In genomic region chr9:127970401-127971313, GRCh38 we compare ENCODE assay signal across 8 cellular contexts. TPM values are rescaled to one million over a fixed set of nuclear protein-coding genes. Genes with fewer than 3 reads are reported as not detected.
DNase-seq lines count a peak whose midpoint lies in the region; ATAC-seq lines count a peak whose summit lies in the region.

No MANE protein-coding gene starts in this region.

- H2BK120ac ChIP-seq in mesenchymal stem cell (ENCODE audit: low read depth, low read length) = peak overlapping the region; percentile 20

- no peak overlapping the region for H3K4me3 ChIP-seq in mesenchymal stem cell (ENCODE audit: insufficient read depth in 1 of 2, low read depth in 1 of 2, low read length in 2 of 2)
- no peak overlapping the region for H3K4me3 ChIP-seq in urinary bladder (ENCODE audit: low read depth, low read length)

- H3K4me3 Mint-ChIP-seq in activated T-helper 2 cell treated with anti-CD3 and anti-CD28 coated beads, Interferon-gamma antibody, Interleukin-2, Interleukin-4, amounts not matched to agents 10 μg/mL and 5 μg/mL and 100 μg/mL, durations not matched to agents 14 hours and 24 hours and 36 hours (ENCODE audit: low read depth) = peak overlapping the region; percentile 71

- H2BK5ac ChIP-seq in mesenchymal stem cell (ENCODE audit: low read depth, low read length, poor library complexity, severe bottlenecking) = no peak overlapping the region

- H3K9me3 Mint-ChIP-seq in activated T-helper 2 cell treated with anti-CD3 and anti-CD28 coated beads, Interferon-gamma antibody, Interleukin-2, Interleukin-4, amounts not matched to agents 10 μg/mL and 5 μg/mL and 100 μg/mL, durations not matched to agents 14 hours and 24 hours and 36 hours = no peaks in the 10 kb centered on the region

- no peak overlapping the region for H4K8ac ChIP-seq in mesenchymal stem cell (ENCODE audit: low read length)

- H3K27ac Mint-ChIP-seq in activated T-helper 2 cell treated with anti-CD3 and anti-CD28 coated beads, Interferon-gamma antibody, Interleukin-2, Interleukin-4, amounts not matched to agents 10 μg/mL and 5 μg/mL and 100 μg/mL, durations not matched to agents 14 hours and 24 hours and 36 hours = peak overlapping the region; percentile 91

- no peak overlapping the region for H3K4me2 ChIP-seq in mesenchymal stem cell (ENCODE audit: low read length, poor library complexity, severe bottlenecking)

- intact Hi-C loops in activated T-helper 2 cell treated with anti-CD3 and anti-CD28 coated beads, Interferon-gamma antibody, Interleukin-2, Interleukin-4, amounts not matched to agents 10 μg/mL and 5 μg/mL and 100 μg/mL, durations not matched to agents 14 hours and 24 hours and 36 hours (cut with micrococcal nuclease) = loop anchor here (1.0 to 2.0 kb wide), 5 partner anchors 8 to 61 kb away; no protein-coding TSS in a partner anchor

- H2BK12ac ChIP-seq in mesenchymal stem cell (ENCODE audit: low read length in 2 of 2) = peak overlapping the region; percentile 20 to 70

- H3K27me3 ChIP-seq in mesenchymal stem cell (ENCODE audit: control insufficient read depth in 1 of 2, insufficient read depth in 1 of 2, low read length in 2 of 2) = no peaks in the 10 kb centered on the region

- peaks cover 54% of the 10 kb centered on the region for H3K79me1 ChIP-seq in mesenchymal stem cell (replicated peaks; ENCODE audit: low read length, poor library complexity, severe bottlenecking)

- H3K18ac ChIP-seq in mesenchymal stem cell (ENCODE audit: low read depth in 1 of 2, low read length in 2 of 2) = peak overlapping the region; percentile 16 to 76

- WGBS in mesenchymal stem cell = 68% methylated on average over 16 of the region's 16 CpGs
- 48% methylated on average over 16 of the region's 16 CpGs for WGBS in urinary bladder

- H2BK15ac ChIP-seq in mesenchymal stem cell (ENCODE audit: low read depth, poor library complexity, severe bottlenecking) = no peak overlapping the region

- H3K9me3 ChIP-seq in mesenchymal stem cell (ENCODE audit: control insufficient read depth, low read length) = no peaks in the 10 kb centered on the region

- H4K91ac ChIP-seq in mesenchymal stem cell (ENCODE audit: low read length) = peak overlapping the region; percentile 55

- no peak overlapping the region for H3K9ac ChIP-seq in mesenchymal stem cell (ENCODE audit: low read length)

- H3K4me1 Mint-ChIP-seq in activated T-helper 2 cell treated with anti-CD3 and anti-CD28 coated beads, Interferon-gamma antibody, Interleukin-2, Interleukin-4, amounts not matched to agents 10 μg/mL and 5 μg/mL and 100 μg/mL, durations not matched to agents 14 hours and 24 hours and 36 hours (ENCODE audit: low read depth) = peaks cover 83% of the 10 kb centered on the region

- no peak overlapping the region for H3K27ac ChIP-seq in mesenchymal stem cell (ENCODE audit: low read length, poor library complexity, severe bottlenecking)
- peak overlapping the region; percentile 68 for H3K27ac ChIP-seq in urinary bladder (ENCODE audit: low read depth)

- no peaks in the 10 kb centered on the region for H3K36me3 ChIP-seq in mesenchymal stem cell (ENCODE audit: control insufficient read depth in 1 of 2, insufficient read depth in 2 of 2, low read depth in 1 of 2, low read length in 2 of 2)
- no peaks in the 10 kb centered on the region for H3K36me3 ChIP-seq in urinary bladder (ENCODE audit: insufficient read depth)

- H3K4me1 ChIP-seq in mesenchymal stem cell (ENCODE audit: control insufficient read depth, insufficient read depth, low read depth, low read length) (peaks cover 79% of the 10 kb centered on the region), urinary bladder (ENCODE audit: insufficient read depth) (no peaks in the 10 kb centered on the region)

- no peaks in the 10 kb centered on the region for H3K27me3 Mint-ChIP-seq in activated T-helper 2 cell treated with anti-CD3 and anti-CD28 coated beads, Interferon-gamma antibody, Interleukin-2, Interleukin-4, amounts not matched to agents 10 μg/mL and 5 μg/mL and 100 μg/mL, durations not matched to agents 14 hours and 24 hours and 36 hours (ENCODE audit: low read depth)

- H2AK5ac ChIP-seq in mesenchymal stem cell (ENCODE audit: low read length, severe bottlenecking) = peak overlapping the region; percentile 37

- H3K14ac ChIP-seq in mesenchymal stem cell (ENCODE audit: low read length in 2 of 2) = peak overlapping the region in 1 of 2 experiments; percentile 85

- H2AFZ ChIP-seq in mesenchymal stem cell (ENCODE audit: low read depth, low read length) = no peak overlapping the region

- H3K4ac ChIP-seq in mesenchymal stem cell (ENCODE audit: low read depth in 1 of 2, low read length in 2 of 2) = peak overlapping the region; percentile 3 to 62

- peak overlapping the region in 1 of 2 experiments; percentile 36 for H3K23ac ChIP-seq in mesenchymal stem cell (ENCODE audit: low read length in 2 of 2)

- peak; percentile 53 for ATAC-seq in HG03060 (IDR thresholded peaks at IDR 0.05; ENCODE audit: low read depth, unreplicated experiment)

- H3K36me3 Mint-ChIP-seq in activated T-helper 2 cell treated with anti-CD3 and anti-CD28 coated beads, Interferon-gamma antibody, Interleukin-2, Interleukin-4, amounts not matched to agents 10 μg/mL and 5 μg/mL and 100 μg/mL, durations not matched to agents 14 hours and 24 hours and 36 hours (ENCODE audit: low read depth) = peaks cover 27% of the 10 kb centered on the region

- peak; percentile 32 for DNase-seq in NK-92 treated with Interleukin-12 subunit alpha and Interleukin-12 subunit beta, amount 100 ng/mL, for 24 hours (lab: John Stamatoyannopoulos, UW)
- DNase-seq in NK-92 (lab: John Stamatoyannopoulos, UW; ENCODE audit: unreplicated experiment) (no peak), NCI-H69 (lab: John Stamatoyannopoulos, UW) (peak; percentile 98), mesenchymal stem cell (no peak), C1 segment of cervical spinal cord (lab: John Stamatoyannopoulos, UW) (no peak)
- DNase-seq in activated T-helper 2 cell treated with anti-CD3 and anti-CD28 coated beads, Interferon-gamma antibody, Interleukin-2, Interleukin-4, amounts not matched to agents 10 μg/mL and 5 μg/mL and 100 μg/mL, durations not matched to agents 14 hours and 24 hours and 36 hours (ENCODE audit: low spot score) = peak; percentile 73

RNA-seq across cellular contexts. Expression of gene EEIG1, which starts 10.1 kb away (rescaled TPM):
- 43.8 and 53.3 TPM in 2 replicates for total RNA-seq in activated T-helper 2 cell treated with anti-CD3 and anti-CD28 coated beads, Interferon-gamma antibody, Interleukin-2, Interleukin-4, amounts not matched to agents 10 μg/mL and 5 μg/mL and 100 μg/mL, durations not matched to agents 14 hours and 24 hours and 36 hours
- 44.3 TPM for polyA plus RNA-seq in mesenchymal stem cell (2013, experiment 1 of 2)
- polyA plus RNA-seq in mesenchymal stem cell (2013, experiment 2 of 2) = 42.9 TPM
- total RNA-seq in urinary bladder = 30.4 TPM
- polyA plus RNA-seq in urinary bladder = 67.1 TPM

RNA-seq across cellular contexts. Expression of gene DPM2, which starts 33.0 kb away (rescaled TPM):
- 55.7 and 57.4 TPM in 2 replicates for total RNA-seq in activated T-helper 2 cell treated with anti-CD3 and anti-CD28 coated beads, Interferon-gamma antibody, Interleukin-2, Interleukin-4, amounts not matched to agents 10 μg/mL and 5 μg/mL and 100 μg/mL, durations not matched to agents 14 hours and 24 hours and 36 hours
- polyA plus RNA-seq in mesenchymal stem cell (2013, experiment 1 of 2) = 29.7 TPM
- 30.1 TPM for polyA plus RNA-seq in mesenchymal stem cell (2013, experiment 2 of 2)
- total RNA-seq in urinary bladder = 7.5 TPM
- polyA plus RNA-seq in urinary bladder = 32.1 TPM

RNA-seq across cellular contexts. Expression of gene PIP5KL1, which starts 40.1 kb away (rescaled TPM):
- total RNA-seq in activated T-helper 2 cell treated with anti-CD3 and anti-CD28 coated beads, Interferon-gamma antibody, Interleukin-2, Interleukin-4, amounts not matched to agents 10 μg/mL and 5 μg/mL and 100 μg/mL, durations not matched to agents 14 hours and 24 hours and 36 hours = 1.4 and 3.4 TPM in 2 replicates
- polyA plus RNA-seq in mesenchymal stem cell (2013, experiment 1 of 2) = 2.0 TPM
- 1.8 TPM for polyA plus RNA-seq in mesenchymal stem cell (2013, experiment 2 of 2)
- total RNA-seq in urinary bladder = 0.48 TPM
- polyA plus RNA-seq in urinary bladder = 1.4 TPM

RNA-seq across cellular contexts. Expression of gene ST6GALNAC4, which starts 53.8 kb away (rescaled TPM):
- 25.6 and 28.7 TPM in 2 replicates for total RNA-seq in activated T-helper 2 cell treated with anti-CD3 and anti-CD28 coated beads, Interferon-gamma antibody, Interleukin-2, Interleukin-4, amounts not matched to agents 10 μg/mL and 5 μg/mL and 100 μg/mL, durations not matched to agents 14 hours and 24 hours and 36 hours
- 32.1 TPM for polyA plus RNA-seq in mesenchymal stem cell (2013, experiment 1 of 2)
- 29.4 TPM for polyA plus RNA-seq in mesenchymal stem cell (2013, experiment 2 of 2)
- 6.8 TPM for total RNA-seq in urinary bladder
- 35.1 TPM for polyA plus RNA-seq in urinary bladder

Comparison
In these comparisons a context has a peak if more than half of its experiments do, and no peak if none do; other contexts are left out.
1. DNase-seq: peak in NK-92 treated with Interleukin-12 subunit alpha and Interleukin-12 subunit beta, amount 100 ng/mL, for 24 hours (single experiment), NCI-H69 (single experiment) and activated T-helper 2 cell treated with anti-CD3 and anti-CD28 coated beads, Interferon-gamma antibody, Interleukin-2, Interleukin-4, amounts not matched to agents 10 μg/mL and 5 μg/mL and 100 μg/mL, durations not matched to agents 14 hours and 24 hours and 36 hours (single experiment); none in NK-92 (single experiment), mesenchymal stem cell (single experiment) and C1 segment of cervical spinal cord (0 of 14).